17 cellular contexts compared by ENCODE assay signal in genomic region chr1:156697481-156697880, GRCh38. TPM values are rescaled to one million over a fixed set of nuclear protein-coding genes. Genes with fewer than 3 reads are reported as not detected.
DNase-seq lines count a peak whose midpoint lies in the region; ATAC-seq and TF ChIP-seq lines count a peak whose summit lies in the region.
"Had no signal": no experiment of that assay in that cellular context is flagged by ENCODE, and none has a peak within 500 bp of the region (broad histone marks: within the 10 kb centered on the region; RNA-seq: fewer than 3 reads in every experiment).

No MANE protein-coding gene starts in this region.

- H3K27ac Mint-ChIP-seq in neural crest cell (ENCODE audit: unreplicated experiment) = peak overlapping the region; percentile 3
- H3K27ac Mint-ChIP-seq in activated T-cell treated with anti-CD3 and anti-CD28 coated beads, Interleukin-2, amount 50 U/mL, for 72 hours = no peak overlapping the region
- H3K27ac Mint-ChIP-seq: activated CD4-positive, alpha-beta T cell treated with anti-CD3 and anti-CD28 coated beads, Interleukin-2, amount 10 ng/mL, durations not matched to agents 7 days and 5 days; activated naive CD8-positive, alpha-beta T cell treated with anti-CD3 and anti-CD28 coated beads, Interleukin-2, amount 50 U/mL, for 24 hours; HFFc6; natural killer cell had no signal

- ATAC-seq in HG02571 (IDR thresholded peaks at IDR 0.05; ENCODE audit: unreplicated experiment) = no peak
- no peak for ATAC-seq in activated T-cell treated with anti-CD3 and anti-CD28 coated beads, Interleukin-2, amount 50 U/mL, for 72 hours (replicated peaks in 1 of 2)
- ATAC-seq: activated naive CD8-positive, alpha-beta T cell treated with anti-CD3 and anti-CD28 coated beads, Interleukin-2, amount 50 U/mL, for 24 hours; activated T-cell treated with anti-CD3 and anti-CD28 coated beads, Interleukin-2, amount 50 U/mL, for 4 hours; natural killer cell; sciatic nerve had no signal

- TF ChIP-seq CTCF in neural crest cell (conservative IDR thresholded peaks at IDR 0.05) = no peak

- peak overlapping the region; percentile 73 for H3K4me3 Mint-ChIP-seq in neural crest cell
- no peak overlapping the region for H3K4me3 Mint-ChIP-seq in activated T-cell treated with anti-CD3 and anti-CD28 coated beads, Interleukin-2, amount 50 U/mL, for 72 hours
- H3K4me3 Mint-ChIP-seq: activated CD4-positive, alpha-beta T cell treated with anti-CD3 and anti-CD28 coated beads, Interleukin-2, amount 10 ng/mL, durations not matched to agents 7 days and 5 days; activated naive CD8-positive, alpha-beta T cell treated with anti-CD3 and anti-CD28 coated beads, Interleukin-2, amount 50 U/mL, for 24 hours; activated T-cell treated with anti-CD3 and anti-CD28 coated beads, Interleukin-2, amount 50 U/mL, for 4 hours; CD4-positive, CD25-positive, alpha-beta regulatory T cell; HFFc6; natural killer cell had no signal

- DNase-seq in ELF-1 (ENCODE audit: low read depth, low spot score) = peak; percentile 57
- DNase-seq in NCI-H82 treated with DMSO at 0.1 percent for 48 hours (lab: John Stamatoyannopoulos, UW; ENCODE audit: unreplicated experiment) = peak; percentile 30
- no peak for DNase-seq in neural crest cell (ENCODE audit: low read depth, low spot score)
- no peak for DNase-seq in activated T-cell treated with anti-CD3 and anti-CD28 coated beads, Interleukin-2, amount 50 U/mL, for 72 hours
- DNase-seq: activated CD4-positive, alpha-beta T cell treated with anti-CD3 and anti-CD28 coated beads, Interleukin-2, amount 10 ng/mL, durations not matched to agents 7 days and 5 days; activated naive CD8-positive, alpha-beta T cell treated with anti-CD3 and anti-CD28 coated beads, Interleukin-2, amount 50 U/mL, for 24 hours; activated T-cell treated with anti-CD3 and anti-CD28 coated beads, Interleukin-2, amount 50 U/mL, for 4 hours; CD4-positive, CD25-positive, alpha-beta regulatory T cell; central memory CD4-positive, alpha-beta T cell; foreskin fibroblast; HFFc6; KBM-7; natural killer cell; NCI-H146; stimulated activated CD4-positive, alpha-beta T cell treated with anti-CD3 and anti-CD28 coated beads, Interleukin-4, amount 100 ng/mL, for 1 hour had no signal

- peaks cover 11% of the 10 kb centered on the region for H3K27me3 Mint-ChIP-seq in neural crest cell (ENCODE audit: low read depth)
- H3K27me3 Mint-ChIP-seq in activated T-cell treated with anti-CD3 and anti-CD28 coated beads, Interleukin-2, amount 50 U/mL, for 72 hours (ENCODE audit: low read depth) = peaks cover 38% of the 10 kb centered on the region

- peaks cover 26% of the 10 kb centered on the region for H3K36me3 Mint-ChIP-seq in neural crest cell (ENCODE audit: low read depth)
- no peaks in the 10 kb centered on the region for H3K36me3 Mint-ChIP-seq in activated T-cell treated with anti-CD3 and anti-CD28 coated beads, Interleukin-2, amount 50 U/mL, for 72 hours (ENCODE audit: insufficient read depth in 2 of 2)
- H3K36me3 Mint-ChIP-seq: CD4-positive, CD25-positive, alpha-beta regulatory T cell; natural killer cell had no signal

- no peaks in the 10 kb centered on the region for H3K9me3 Mint-ChIP-seq in neural crest cell
- no peaks in the 10 kb centered on the region for H3K9me3 Mint-ChIP-seq in activated T-cell treated with anti-CD3 and anti-CD28 coated beads, Interleukin-2, amount 50 U/mL, for 72 hours
- H3K9me3 Mint-ChIP-seq: activated CD4-positive, alpha-beta T cell treated with anti-CD3 and anti-CD28 coated beads, Interleukin-2, amount 10 ng/mL, durations not matched to agents 7 days and 5 days; activated naive CD8-positive, alpha-beta T cell treated with anti-CD3 and anti-CD28 coated beads, Interleukin-2, amount 50 U/mL, for 24 hours; activated T-cell treated with anti-CD3 and anti-CD28 coated beads, Interleukin-2, amount 50 U/mL, for 4 hours; CD4-positive, CD25-positive, alpha-beta regulatory T cell; HFFc6; natural killer cell had no signal

- peaks cover 68% of the 10 kb centered on the region for H3K4me1 Mint-ChIP-seq in neural crest cell
- H3K4me1 Mint-ChIP-seq in activated T-cell treated with anti-CD3 and anti-CD28 coated beads, Interleukin-2, amount 50 U/mL, for 72 hours (ENCODE audit: low read depth) = peaks cover 20% of the 10 kb centered on the region

RNA-seq across cellular contexts. Expression of gene CRABP2, which starts 7.9 kb away (rescaled TPM):
- total RNA-seq in neural crest cell = 606 and 647 TPM in 2 replicates
- total RNA-seq in activated T-cell treated with anti-CD3 and anti-CD28 coated beads, Interleukin-2, amount 50 U/mL, for 72 hours = 1 to 10 TPM; 2.5 TPM

RNA-seq across cellular contexts. Expression of gene NES, which starts 20.3 kb away (rescaled TPM):
- 248 and 265 TPM in 2 replicates for total RNA-seq in neural crest cell
- total RNA-seq in activated T-cell treated with anti-CD3 and anti-CD28 coated beads, Interleukin-2, amount 50 U/mL, for 72 hours = under 1 TPM in 1 of 2 donors, not detected in 1; 0.05 TPM
- total RNA-seq: activated CD4-positive, alpha-beta T cell treated with anti-CD3 and anti-CD28 coated beads, Interleukin-2, amount 10 ng/mL, durations not matched to agents 7 days and 5 days; natural killer cell had no signal

RNA-seq across cellular contexts. Expression of gene METTL25B, which starts 30.8 kb away (rescaled TPM):
- total RNA-seq in neural crest cell = 30.4 and 33.0 TPM in 2 replicates
- 100 to 1,000 TPM in 1 of 2 donors, 10 to 100 TPM in 1; 90.5 to 100 TPM for total RNA-seq in activated T-cell treated with anti-CD3 and anti-CD28 coated beads, Interleukin-2, amount 50 U/mL, for 72 hours

RNA-seq across cellular contexts. Expression of gene ISG20L2, which starts 31.1 kb away (rescaled TPM):
- 47.0 and 52.7 TPM in 2 replicates for total RNA-seq in neural crest cell
- 10 to 100 TPM; 36.3 to 37.1 TPM for total RNA-seq in activated T-cell treated with anti-CD3 and anti-CD28 coated beads, Interleukin-2, amount 50 U/mL, for 72 hours

RNA-seq across cellular contexts. Expression of gene MRPL24, which starts 43.4 kb away (rescaled TPM):
- 37.3 and 49.3 TPM in 2 replicates for total RNA-seq in neural crest cell
- total RNA-seq in activated T-cell treated with anti-CD3 and anti-CD28 coated beads, Interleukin-2, amount 50 U/mL, for 72 hours = 10 to 100 TPM; 45.9 to 67.8 TPM

Comparison
In these comparisons a context has a peak if more than half of its experiments do, and no peak if none do; other contexts are left out.
1. DNase-seq: peak in ELF-1 (single experiment) and NCI-H82 treated with DMSO at 0.1 percent for 48 hours (single experiment); none in neural crest cell (single experiment) and activated T-cell treated with anti-CD3 and anti-CD28 coated beads, Interleukin-2, amount 50 U/mL, for 72 hours (0 of 2).
2. RNA of gene CRABP2, which starts 7.9 kb away (total RNA-seq): 606 to 647 TPM in neural crest cell; 2.5 TPM in activated T-cell treated with anti-CD3 and anti-CD28 coated beads, Interleukin-2, amount 50 U/mL, for 72 hours; every median in the first group is over 100 times any median in the second.
3. RNA of gene NES, which starts 20.3 kb away (total RNA-seq): 248 to 265 TPM in neural crest cell; 0.05 TPM in activated T-cell treated with anti-CD3 and anti-CD28 coated beads, Interleukin-2, amount 50 U/mL, for 72 hours; every median in the first group is over 100 times any median in the second.